ENCODE assay signal across 13 cellular contexts in genomic region chr3:49327485-49327884, GRCh38. TPM values are rescaled to one million over a fixed set of nuclear protein-coding genes. Genes with fewer than 3 reads are reported as not detected.
A peak's percentile ranks its signal among the peaks of the same experiment; 100 is the strongest.
DNase-seq lines count a peak whose midpoint lies in the region; ATAC-seq, FAIRE-seq and TF ChIP-seq lines count a peak whose summit lies in the region.
"Had no signal": no experiment of that assay in that cellular context is flagged by ENCODE, and none has a peak within 500 bp of the region (broad histone marks: within the 10 kb centered on the region; RNA-seq: fewer than 3 reads in every experiment).

No MANE protein-coding gene starts in this region.

- TF ChIP-seq CTCF in LNCAP (IDR thresholded peaks at IDR 0.05) = peak; percentile 28; the same call in 1 of the 2 replicates
- TF ChIP-seq CTCF in H1 (IDR thresholded peaks at IDR 0.05; ENCODE audit: control extremely low read depth in 1 of 3, insufficient read depth in 1 of 3, low read depth in 1 of 3, low read length in 3 of 3) = peak in 2 of 3 experiments; percentile 3 to 39; a peak in 2 of 4 replicates
- TF ChIP-seq CTCF in neural crest cell (conservative IDR thresholded peaks at IDR 0.05) = peak; percentile 52

- no peak overlapping the region for H3K23ac ChIP-seq in H1 (ENCODE audit: insufficient read length)

- DNase-seq in ELR (ENCODE audit: low read depth) (peak; percentile 42), H1 (ENCODE audit: low read depth in 1 of 2, low spot score in 2 of 2) (no peak), neural crest cell (ENCODE audit: low read depth, low spot score) (no peak), NCI-H187 (lab: John Stamatoyannopoulos, UW) (no peak)
- no peak for DNase-seq in activated T-helper 2 cell treated with anti-CD3 and anti-CD28 coated beads, Interferon-gamma antibody, Interleukin-2, Interleukin-4, amounts not matched to agents 10 μg/mL and 5 μg/mL and 100 μg/mL, durations not matched to agents 14 hours and 24 hours and 36 hours (ENCODE audit: low spot score)
- no peak for DNase-seq in activated T-cell treated with anti-CD3 and anti-CD28 coated beads, Interleukin-2, amount 50 U/mL, for 4 hours
- no peak for DNase-seq in effector CD8-positive, alpha-beta T cell (lab: John Stamatoyannopoulos, UW)
- DNase-seq: activated CD4-positive, alpha-beta T cell treated with anti-CD3 and anti-CD28 coated beads for 4 hours; DMS79 treated with DMSO at 0.1 percent for 48 hours; effector CD4-positive, alpha-beta T cell; NCI-H2081 treated with DMSO at 0.1 percent for 48 hours had no signal

- H3K27me3 Mint-ChIP-seq in neural crest cell (ENCODE audit: low read depth) = no peaks in the 10 kb centered on the region
- H3K27me3 Mint-ChIP-seq in activated T-helper 2 cell treated with anti-CD3 and anti-CD28 coated beads, Interferon-gamma antibody, Interleukin-2, Interleukin-4, amounts not matched to agents 10 μg/mL and 5 μg/mL and 100 μg/mL, durations not matched to agents 14 hours and 24 hours and 36 hours (ENCODE audit: low read depth) = no peaks in the 10 kb centered on the region
- no peaks in the 10 kb centered on the region for H3K27me3 Mint-ChIP-seq in activated T-cell treated with anti-CD3 and anti-CD28 coated beads, Interleukin-2, amount 50 U/mL, for 4 hours (ENCODE audit: low read depth)

- H3K27ac Mint-ChIP-seq in neural crest cell (ENCODE audit: unreplicated experiment) = no peak overlapping the region
- no peak overlapping the region for H3K27ac Mint-ChIP-seq in activated T-helper 2 cell treated with anti-CD3 and anti-CD28 coated beads, Interferon-gamma antibody, Interleukin-2, Interleukin-4, amounts not matched to agents 10 μg/mL and 5 μg/mL and 100 μg/mL, durations not matched to agents 14 hours and 24 hours and 36 hours

- H2BK12ac ChIP-seq in H1 (ENCODE audit: low read depth, low read length) = no peak overlapping the region

- no peak overlapping the region for H3K18ac ChIP-seq in H1 (ENCODE audit: extremely low read depth, low read length)

- no peak overlapping the region for H2BK15ac ChIP-seq in H1 (ENCODE audit: low read length)

- no peak for TF ChIP-seq POLR2A in H1 (IDR thresholded peaks at IDR 0.05; ENCODE audit: control extremely low read depth in 1 of 2, low read depth in 2 of 2, low read length in 2 of 2)

- no peaks in the 10 kb centered on the region for H3K4me1 Mint-ChIP-seq in neural crest cell
- H3K4me1 Mint-ChIP-seq in activated T-helper 2 cell treated with anti-CD3 and anti-CD28 coated beads, Interferon-gamma antibody, Interleukin-2, Interleukin-4, amounts not matched to agents 10 μg/mL and 5 μg/mL and 100 μg/mL, durations not matched to agents 14 hours and 24 hours and 36 hours (ENCODE audit: low read depth) = no peaks in the 10 kb centered on the region
- H3K4me1 Mint-ChIP-seq in activated T-cell treated with anti-CD3 and anti-CD28 coated beads, Interleukin-2, amount 50 U/mL, for 4 hours (ENCODE audit: low read depth) = no peaks in the 10 kb centered on the region

- no peaks in the 10 kb centered on the region for H4K20me1 ChIP-seq in H1 (replicated peaks in 1 of 2; ENCODE audit: control insufficient read depth in 1 of 2, insufficient read depth in 2 of 2, low read length in 2 of 2)

- no peak overlapping the region for H4K91ac ChIP-seq in H1 (replicated peaks; ENCODE audit: insufficient read length, low read length)

- H3K36me3 Mint-ChIP-seq in neural crest cell (ENCODE audit: low read depth) = peaks cover 6% of the 10 kb centered on the region
- peaks cover 62% of the 10 kb centered on the region for H3K36me3 Mint-ChIP-seq in activated T-helper 2 cell treated with anti-CD3 and anti-CD28 coated beads, Interferon-gamma antibody, Interleukin-2, Interleukin-4, amounts not matched to agents 10 μg/mL and 5 μg/mL and 100 μg/mL, durations not matched to agents 14 hours and 24 hours and 36 hours (ENCODE audit: low read depth)
- peaks cover 23% of the 10 kb centered on the region for H3K36me3 Mint-ChIP-seq in activated T-cell treated with anti-CD3 and anti-CD28 coated beads, Interleukin-2, amount 50 U/mL, for 4 hours (ENCODE audit: insufficient read depth)

- no peaks in the 10 kb centered on the region for H3K4me1 ChIP-seq in H1 (replicated peaks in 1 of 4; ENCODE audit: control insufficient read depth in 3 of 4, insufficient read depth in 4 of 4, low read length in 3 of 4)
- H3K4me1 ChIP-seq: psoas muscle had no signal

- no peaks in the 10 kb centered on the region for H3K79me2 ChIP-seq in H1 (ENCODE audit: control insufficient read depth in 1 of 2, insufficient read depth in 2 of 2, low read length in 2 of 2)

- intact Hi-C loops in activated T-helper 2 cell treated with anti-CD3 and anti-CD28 coated beads, Interferon-gamma antibody, Interleukin-2, Interleukin-4, amounts not matched to agents 10 μg/mL and 5 μg/mL and 100 μg/mL, durations not matched to agents 14 hours and 24 hours and 36 hours (cut with micrococcal nuclease) = no loop called here

- CTCF ChIA-PET in H1 (lab: Charles Lee; ENCODE audit: partially characterized antibody) = interaction anchor here (0.9 to 2.7 kb wide), 4 partner anchors 75 to 127 kb away, joined by 3 to 13 read pairs (median 5); no protein-coding TSS in a partner anchor

- H3K56ac ChIP-seq in H1 (replicated peaks; ENCODE audit: insufficient read length, low read depth, low read length) = no peak overlapping the region

- peak; percentile 18 to 37; a peak in 3 of 4 replicates for TF ChIP-seq RAD21 in H1 (IDR thresholded peaks at IDR 0.05 in 1 of 2, conservative IDR thresholded peaks at IDR 0.05 in 1 of 2; ENCODE audit: low read depth in 2 of 2, low read length in 2 of 2)

- H3K79me1 ChIP-seq in H1 (ENCODE audit: low read depth, low read length) = no peaks in the 10 kb centered on the region

- H2AFZ ChIP-seq in H1 (ENCODE audit: low read length) = no peak overlapping the region

- no peak overlapping the region for H3K9ac ChIP-seq in H1 (replicated peaks in 1 of 4; ENCODE audit: extremely low read depth in 1 of 4, low read depth in 3 of 4, low read length in 3 of 4)

- no peak overlapping the region for H4K5ac ChIP-seq in H1 (ENCODE audit: insufficient read length, low read depth, low read length)

- H2BK20ac ChIP-seq in H1 (ENCODE audit: low read length) = no peak overlapping the region

- no peak overlapping the region for H3K14ac ChIP-seq in H1 (ENCODE audit: insufficient read length)

- ATAC-seq in activated T-cell treated with anti-CD3 and anti-CD28 coated beads, Interleukin-2, amount 50 U/mL, for 4 hours = no peak
- ATAC-seq: psoas muscle had no signal

- no peaks in the 10 kb centered on the region for H3K23me2 ChIP-seq in H1 (ENCODE audit: low read depth, low read length)

- no peak overlapping the region for H3K4ac ChIP-seq in H1 (replicated peaks; ENCODE audit: insufficient read length, low read depth, low read length)

- H4K8ac ChIP-seq in H1 (ENCODE audit: extremely low read depth, insufficient read depth, low read length) = no peak overlapping the region

- H3K27ac ChIP-seq in H1 (ENCODE audit: low read depth, low read length) = no peak overlapping the region
- H3K27ac ChIP-seq: psoas muscle had no signal

- H2BK120ac ChIP-seq in H1 (replicated peaks; ENCODE audit: low read depth, low read length) = no peak overlapping the region

- H3K9me3 Mint-ChIP-seq in neural crest cell = no peaks in the 10 kb centered on the region
- H3K9me3 Mint-ChIP-seq in activated T-helper 2 cell treated with anti-CD3 and anti-CD28 coated beads, Interferon-gamma antibody, Interleukin-2, Interleukin-4, amounts not matched to agents 10 μg/mL and 5 μg/mL and 100 μg/mL, durations not matched to agents 14 hours and 24 hours and 36 hours = no peaks in the 10 kb centered on the region
- no peaks in the 10 kb centered on the region for H3K9me3 Mint-ChIP-seq in activated T-cell treated with anti-CD3 and anti-CD28 coated beads, Interleukin-2, amount 50 U/mL, for 4 hours

- no peak overlapping the region for H3K4me3 ChIP-seq in H1 (ENCODE audit: extremely low read depth in 1 of 4, insufficient read depth in 2 of 4, low read depth in 3 of 4, low read length in 4 of 4)
- H3K4me3 ChIP-seq: psoas muscle had no signal

- peaks cover 0 to 31% (median 13%) of the 10 kb centered on the region in 4 experiments; a peak in 6 of 8 replicates for H3K36me3 ChIP-seq in H1 (ENCODE audit: control insufficient read depth in 2 of 4, insufficient read depth in 4 of 4, low read length in 3 of 4)

- FAIRE-seq in H1 (lab: Jason Lieb, UNC) = peak; percentile 39

- H2BK5ac ChIP-seq in H1 (ENCODE audit: low read depth, low read length) = no peak overlapping the region

- no peak for TF ChIP-seq EP300 in H1 (IDR thresholded peaks at IDR 0.05; ENCODE audit: borderline replicate concordance in 1 of 2, low read depth in 2 of 2, low read length in 2 of 2)

- no peaks in the 10 kb centered on the region for H3K9me3 ChIP-seq in H1 (ENCODE audit: insufficient read depth in 2 of 2, low read depth in 1 of 2, low read length in 1 of 2)
- H3K9me3 ChIP-seq: psoas muscle had no signal

- no peak overlapping the region for H3K4me2 ChIP-seq in H1 (ENCODE audit: insufficient read depth in 1 of 2, low read depth in 2 of 2, low read length in 2 of 2)

- 96% methylated on average over 7 of the region's 7 CpGs; no CpG with 5 or more reads in 1 of the 2 experiments for WGBS in H1 (ENCODE audit: extremely low coverage in 1 of 2, insufficient coverage in 1 of 2, insufficient read length in 1 of 2, insufficient replicate concordance in 2 of 2, low coverage in 1 of 2, low lambda C conversion rate in 2 of 2, missing lambda C conversion rate in 1 of 2), 2 experiments

- H3K4me3 Mint-ChIP-seq in neural crest cell = no peak overlapping the region
- no peak overlapping the region for H3K4me3 Mint-ChIP-seq in activated T-helper 2 cell treated with anti-CD3 and anti-CD28 coated beads, Interferon-gamma antibody, Interleukin-2, Interleukin-4, amounts not matched to agents 10 μg/mL and 5 μg/mL and 100 μg/mL, durations not matched to agents 14 hours and 24 hours and 36 hours (ENCODE audit: low read depth)
- H3K4me3 Mint-ChIP-seq in activated T-cell treated with anti-CD3 and anti-CD28 coated beads, Interleukin-2, amount 50 U/mL, for 4 hours = no peak overlapping the region

- POLR2A ChIA-PET in H1 (lab: Charles Lee; ENCODE audit: partially characterized antibody) = interaction anchor here (1.2 to 3.0 kb wide), 2 partner anchors 12 to 31 kb away, joined by 3 to 9 read pairs; partner anchors contain the start of gene USP4

- no peak overlapping the region for H2AK5ac ChIP-seq in H1 (ENCODE audit: low read depth, low read length)

- no peaks in the 10 kb centered on the region for H3K27me3 ChIP-seq in H1 (replicated peaks in 1 of 4; ENCODE audit: control insufficient read depth in 3 of 4, extremely low read depth in 1 of 4, insufficient read depth in 3 of 4, low read length in 3 of 4)

RNA-seq across cellular contexts. Expression of gene USP4, which starts 12.4 kb away (rescaled TPM):
- total RNA-seq in H1 (2021; fragmentation: NEBNext Ultra II Directional; extraction: Animal tissue kit (Norgen Biotek cat#: 25700)) = 27.8 and 28.3 TPM in 2 replicates
- 14.2 and 16.0 TPM in 2 replicates for polyA plus RNA-seq in H1 (2011; rRNA removed)
- 21.1 TPM for polyA plus RNA-seq in H1 (2011; cell fraction: cytosol; rRNA removed)
- 18.3 TPM for polyA plus RNA-seq in H1 (2011; cell fraction: nucleus; rRNA removed)
- polyA plus RNA-seq in H1 (2012, experiment 1 of 2) = 22.8 to 29.2 TPM (median 25.8 TPM) in 4 replicates
- 10.1 TPM for polyA plus RNA-seq in H1 (2012, experiment 2 of 2)
- polyA plus RNA-seq in H1 (2013, experiment 1 of 2) = 25.6 TPM
- polyA plus RNA-seq in H1 (2013, experiment 2 of 2) = 23.7 TPM
- polyA minus RNA-seq in H1 (2011; rRNA and poly(A)+ RNA removed) = 57.9 and 74.3 TPM in 2 replicates
- polyA minus RNA-seq in H1 (2011; cell fraction: cytosol; rRNA and poly(A)+ RNA removed) = 17.2 TPM
- 24.7 TPM for polyA minus RNA-seq in H1 (2011; cell fraction: nucleus; rRNA and poly(A)+ RNA removed)
- 39.3 and 41.5 TPM in 2 replicates for total RNA-seq in neural crest cell
- 78.6 and 82.7 TPM in 2 replicates for total RNA-seq in activated T-helper 2 cell treated with anti-CD3 and anti-CD28 coated beads, Interferon-gamma antibody, Interleukin-2, Interleukin-4, amounts not matched to agents 10 μg/mL and 5 μg/mL and 100 μg/mL, durations not matched to agents 14 hours and 24 hours and 36 hours
- 10 to 100 TPM; 60.1 to 71.3 (median 61.6) TPM for total RNA-seq in activated T-cell treated with anti-CD3 and anti-CD28 coated beads, Interleukin-2, amount 50 U/mL, for 4 hours

RNA-seq across cellular contexts. Expression of gene GPX1, which starts 30.7 kb away (rescaled TPM):
- 250 and 252 TPM in 2 replicates for total RNA-seq in H1 (2021; fragmentation: NEBNext Ultra II Directional; extraction: Animal tissue kit (Norgen Biotek cat#: 25700))
- polyA plus RNA-seq in H1 (2011; rRNA removed) = 757 and 854 TPM in 2 replicates
- 454 TPM for polyA plus RNA-seq in H1 (2011; cell fraction: cytosol; rRNA removed)
- polyA plus RNA-seq in H1 (2011; cell fraction: nucleus; rRNA removed) = 458 TPM
- polyA plus RNA-seq in H1 (2012, experiment 1 of 2) = 212 to 300 TPM (median 285 TPM) in 4 replicates
- polyA plus RNA-seq in H1 (2012, experiment 2 of 2) = 471 TPM
- polyA plus RNA-seq in H1 (2013, experiment 1 of 2) = 203 TPM
- polyA plus RNA-seq in H1 (2013, experiment 2 of 2) = 201 TPM
- 61.1 and 103 TPM in 2 replicates for polyA minus RNA-seq in H1 (2011; rRNA and poly(A)+ RNA removed)
- 138 TPM for polyA minus RNA-seq in H1 (2011; cell fraction: cytosol; rRNA and poly(A)+ RNA removed)
- 96.8 TPM for polyA minus RNA-seq in H1 (2011; cell fraction: nucleus; rRNA and poly(A)+ RNA removed)
- 165 and 172 TPM in 2 replicates for total RNA-seq in neural crest cell
- total RNA-seq in activated T-helper 2 cell treated with anti-CD3 and anti-CD28 coated beads, Interferon-gamma antibody, Interleukin-2, Interleukin-4, amounts not matched to agents 10 μg/mL and 5 μg/mL and 100 μg/mL, durations not matched to agents 14 hours and 24 hours and 36 hours = 168 and 173 TPM in 2 replicates
- 100 to 1,000 TPM; 109 to 152 (median 132) TPM for total RNA-seq in activated T-cell treated with anti-CD3 and anti-CD28 coated beads, Interleukin-2, amount 50 U/mL, for 4 hours

RNA-seq across cellular contexts. Expression of gene C3orf62, which starts 50.5 kb away (rescaled TPM):
- 3.0 and 3.2 TPM in 2 replicates for total RNA-seq in H1 (2021; fragmentation: NEBNext Ultra II Directional; extraction: Animal tissue kit (Norgen Biotek cat#: 25700))
- polyA plus RNA-seq in H1 (2011; rRNA removed) = 1.1 and 1.4 TPM in 2 replicates
- 1.9 TPM for polyA plus RNA-seq in H1 (2011; cell fraction: cytosol; rRNA removed)
- polyA plus RNA-seq in H1 (2011; cell fraction: nucleus; rRNA removed) = 4.2 TPM
- 2.0 to 2.8 TPM (median 2.2 TPM) in 4 replicates for polyA plus RNA-seq in H1 (2012, experiment 1 of 2)
- polyA plus RNA-seq in H1 (2012, experiment 2 of 2) = 0.51 TPM
- 4.5 TPM for polyA plus RNA-seq in H1 (2013, experiment 1 of 2)
- 2.9 TPM for polyA plus RNA-seq in H1 (2013, experiment 2 of 2)
- polyA minus RNA-seq in H1 (2011; rRNA and poly(A)+ RNA removed) = 2.7 and 3.1 TPM in 2 replicates
- polyA minus RNA-seq in H1 (2011; cell fraction: cytosol; rRNA and poly(A)+ RNA removed) = 0.81 TPM
- polyA minus RNA-seq in H1 (2011; cell fraction: nucleus; rRNA and poly(A)+ RNA removed) = 3.8 TPM
- 9.2 and 9.8 TPM in 2 replicates for total RNA-seq in neural crest cell
- total RNA-seq in activated T-helper 2 cell treated with anti-CD3 and anti-CD28 coated beads, Interferon-gamma antibody, Interleukin-2, Interleukin-4, amounts not matched to agents 10 μg/mL and 5 μg/mL and 100 μg/mL, durations not matched to agents 14 hours and 24 hours and 36 hours = 7.7 and 7.8 TPM in 2 replicates
- total RNA-seq in activated T-cell treated with anti-CD3 and anti-CD28 coated beads, Interleukin-2, amount 50 U/mL, for 4 hours = 1 to 10 TPM; 4.7 to 5.5 (median 5.2) TPM
